In the genomic region with DNA sequence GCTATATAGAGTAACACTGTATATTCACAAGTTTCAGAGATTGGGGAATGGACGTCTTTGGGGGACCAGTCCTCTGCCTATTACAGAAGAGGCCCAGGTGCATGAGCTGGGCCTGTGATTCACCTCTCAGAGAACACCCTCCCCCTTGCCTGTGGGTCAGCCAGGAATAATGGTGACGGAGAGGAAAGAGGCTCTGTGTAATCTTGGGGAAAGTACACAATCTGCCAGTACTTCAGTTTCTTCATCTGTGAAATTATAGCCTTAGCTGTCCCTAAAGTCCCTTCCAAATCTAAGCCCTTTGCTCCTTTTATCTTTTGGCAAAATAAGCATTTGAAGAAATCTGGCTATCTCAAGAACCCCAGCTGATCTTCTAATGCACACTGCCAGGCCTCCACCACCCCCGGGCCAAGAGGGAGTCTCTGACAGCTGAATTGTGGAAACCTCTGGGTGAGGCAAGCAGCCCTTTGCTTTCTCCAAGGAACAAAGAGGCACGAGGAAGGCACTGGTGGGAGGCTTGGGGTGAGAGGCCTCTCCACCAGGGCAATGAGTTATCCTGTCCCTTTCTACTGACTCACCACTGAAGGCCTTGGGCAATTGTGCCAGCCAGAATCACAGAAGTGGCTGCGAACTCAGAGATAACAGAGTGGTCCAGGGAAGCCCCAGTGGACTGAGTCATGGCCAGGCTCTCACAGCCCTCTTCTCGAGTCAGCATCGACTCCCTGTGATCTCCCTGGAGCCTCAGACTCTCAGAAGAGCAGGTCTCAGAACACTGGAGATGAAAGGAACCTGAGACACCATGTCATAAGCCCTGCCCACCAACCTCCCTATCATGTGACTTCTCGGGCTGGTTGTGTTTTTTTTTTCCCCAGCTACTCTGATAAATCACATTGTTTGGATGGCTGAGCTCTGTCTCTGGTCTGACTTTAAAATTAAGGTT, we compare ENCODE assay signal across 8 cellular contexts. TPM values are rescaled to one million over a fixed set of nuclear protein-coding genes. Genes with fewer than 3 reads are reported as not detected.
DNase-seq lines count a peak whose midpoint lies in the region; ATAC-seq, FAIRE-seq and TF ChIP-seq lines count a peak whose summit lies in the region.

No MANE protein-coding gene starts in this region.

- H3K4me1 ChIP-seq in CD4-positive, CD25-positive, alpha-beta regulatory T cell (ENCODE audit: control insufficient read depth, insufficient read depth, low read length, poor library complexity, severe bottlenecking), result peaks cover 49% of the 10 kb centered on the region
- H3K4me1 ChIP-seq in HEK293 (ENCODE audit: control insufficient read depth, insufficient read depth, low read length) (no peaks in the 10 kb centered on the region), right atrium auricular region (peaks cover 0 to 46% of the 10 kb centered on the region in 2 donors)

- FAIRE-seq in RCC 7860 (lab: Jason Lieb, UNC), result peak; percentile 94

- no peaks in the 10 kb centered on the region for H3K27me3 Mint-ChIP-seq in CD4-positive, CD25-positive, alpha-beta regulatory T cell
- no peaks in the 10 kb centered on the region for H3K27me3 Mint-ChIP-seq in activated naive CD4-positive, alpha-beta T cell treated with anti-CD3 and anti-CD28 coated beads, Interleukin-2, amount 10 ng/mL, durations not matched to agents 7 days and 5 days

- H3K9me3 Mint-ChIP-seq in CD4-positive, CD25-positive, alpha-beta regulatory T cell, result peaks cover 0 to 1% (median 0%) of the 10 kb centered on the region in 7 donors
- no peaks in the 10 kb centered on the region for H3K9me3 Mint-ChIP-seq in activated naive CD4-positive, alpha-beta T cell treated with anti-CD3 and anti-CD28 coated beads, Interleukin-2, amount 10 ng/mL, durations not matched to agents 7 days and 5 days

- peak overlapping the region; percentile 83 for H3K27ac ChIP-seq in CD4-positive, CD25-positive, alpha-beta regulatory T cell (ENCODE audit: insufficient read depth, low read length, poor library complexity, severe bottlenecking)
- H3K27ac ChIP-seq in HEK293 (ENCODE audit: extremely low read depth, low read depth, low read length) (no peak overlapping the region; the same call in 1 of the 2 replicates), right atrium auricular region (peak overlapping the region; percentile 86 to 93)

- peak overlapping the region; percentile 12 for H3K4me3 ChIP-seq in CD4-positive, CD25-positive, alpha-beta regulatory T cell (ENCODE audit: low read depth, low read length)
- H3K4me3 ChIP-seq in HEK293 (ENCODE audit: low read depth, low read length), result no peak overlapping the region
- H3K4me3 ChIP-seq in right atrium auricular region, result no peak overlapping the region

- ATAC-seq in CD4-positive, CD25-positive, alpha-beta regulatory T cell (ENCODE audit: low read depth in 2 of 2), result peak; percentile 71 to 72
- no peak for ATAC-seq in HG03521 (IDR thresholded peaks at IDR 0.05; ENCODE audit: unreplicated experiment)

- H3K9me3 ChIP-seq in CD4-positive, CD25-positive, alpha-beta regulatory T cell (ENCODE audit: control insufficient read depth in 2 of 2, low read length in 2 of 2), result no peaks in the 10 kb centered on the region
- no peaks in the 10 kb centered on the region for H3K9me3 ChIP-seq in HEK293 (ENCODE audit: control insufficient read depth, insufficient read depth, low read depth, low read length)
- no peaks in the 10 kb centered on the region for H3K9me3 ChIP-seq in right atrium auricular region

- peak overlapping the region; percentile 90 to 99 (median 97) for H3K27ac Mint-ChIP-seq in CD4-positive, CD25-positive, alpha-beta regulatory T cell
- peak overlapping the region; percentile 98 for H3K27ac Mint-ChIP-seq in activated naive CD4-positive, alpha-beta T cell treated with anti-CD3 and anti-CD28 coated beads, Interleukin-2, amount 10 ng/mL, durations not matched to agents 7 days and 5 days

- POLR2A ChIA-PET in HEK293 (lab: Yijun Ruan, JAX), result interaction anchor here (0.7 to 1.1 kb wide), 2 partner anchors 17 to 39 kb away, joined by 3 to 5 read pairs; no protein-coding TSS in a partner anchor

- peak; percentile 54 to 88 (median 62) for DNase-seq in CD4-positive, CD25-positive, alpha-beta regulatory T cell
- DNase-seq in RCC 7860 (ENCODE audit: low spot score), result peak; percentile 99
- DNase-seq in activated naive CD4-positive, alpha-beta T cell treated with anti-CD3 and anti-CD28 coated beads, Interleukin-2, amount 10 ng/mL, durations not matched to agents 7 days and 5 days, result peak; percentile 80
- peak; percentile 90 for DNase-seq in right atrium auricular region (ENCODE audit: low spot score)
- DNase-seq in stimulated activated CD4-positive, alpha-beta T cell treated with anti-CD3 and anti-CD28 coated beads, Interleukin-15, amount 100 ng/mL, for 1 hour (ENCODE audit: low read depth in 1 of 2, low spot score in 1 of 2), result peak; percentile 16 to 42
- DNase-seq in cerebellar cortex (ENCODE audit: low spot score), result no peak

- TF ChIP-seq CTCF in HEK293 (tag by site-specific recombination; IDR thresholded peaks at IDR 0.05) (no peak), right atrium auricular region (IDR thresholded peaks at IDR 0.05) (no peak)

- no peaks in the 10 kb centered on the region for H3K27me3 ChIP-seq in CD4-positive, CD25-positive, alpha-beta regulatory T cell (ENCODE audit: control insufficient read depth, insufficient read depth, low read length)
- H3K27me3 ChIP-seq in right atrium auricular region, result no peaks in the 10 kb centered on the region

- H3K4me1 Mint-ChIP-seq in CD4-positive, CD25-positive, alpha-beta regulatory T cell, result peaks cover 19 to 56% (median 39%) of the 10 kb centered on the region in 4 donors
- H3K4me1 Mint-ChIP-seq in activated naive CD4-positive, alpha-beta T cell treated with anti-CD3 and anti-CD28 coated beads, Interleukin-2, amount 10 ng/mL, durations not matched to agents 7 days and 5 days, result peaks cover 63% of the 10 kb centered on the region

- peak overlapping the region; percentile 48 to 74 (median 66) for H3K4me3 Mint-ChIP-seq in CD4-positive, CD25-positive, alpha-beta regulatory T cell
- H3K4me3 Mint-ChIP-seq in activated naive CD4-positive, alpha-beta T cell treated with anti-CD3 and anti-CD28 coated beads, Interleukin-2, amount 10 ng/mL, durations not matched to agents 7 days and 5 days, result peak overlapping the region; percentile 29

- CTCF ChIA-PET in HEK293 (lab: Yijun Ruan, JAX), result interaction anchor here (0.9 to 4.3 kb wide), 2 partner anchors 9 to 593 kb away, joined by 3 to 16 read pairs; no protein-coding TSS in a partner anchor
- CTCF ChIA-PET in activated naive CD4-positive, alpha-beta T cell treated with anti-CD3 and anti-CD28 coated beads, Interleukin-2, amount 10 ng/mL, durations not matched to agents 7 days and 5 days (lab: Charles Lee), result interaction anchor here (0.8 to 4.8 kb wide), 6 partner anchors 9 to 42 kb away, joined by 3 to 15 read pairs (median 4); no protein-coding TSS in a partner anchor

- H3K36me3 ChIP-seq in CD4-positive, CD25-positive, alpha-beta regulatory T cell (ENCODE audit: control insufficient read depth, insufficient read depth, low read length), result no peaks in the 10 kb centered on the region
- H3K36me3 ChIP-seq in HEK293 (ENCODE audit: control insufficient read depth in 2 of 2, insufficient read depth in 1 of 2, low read length in 2 of 2) (no peaks in the 10 kb centered on the region), right atrium auricular region (no peaks in the 10 kb centered on the region)

- no peaks in the 10 kb centered on the region for H3K36me3 Mint-ChIP-seq in CD4-positive, CD25-positive, alpha-beta regulatory T cell
- peaks cover 3% of the 10 kb centered on the region for H3K36me3 Mint-ChIP-seq in activated naive CD4-positive, alpha-beta T cell treated with anti-CD3 and anti-CD28 coated beads, Interleukin-2, amount 10 ng/mL, durations not matched to agents 7 days and 5 days

TF ChIP-seq in HEK293, 187 proteins besides CTCF, POLR2A, EP300 and RAD21 (continues in another document):
- no peak for TF ChIP-seq ZNF366 (tag by site-specific recombination; conservative IDR thresholded peaks at IDR 0.05)
- TF ChIP-seq ZNF423 (tag by site-specific recombination; IDR thresholded peaks at IDR 0.05), result no peak
- peak; percentile 27; the same call in 1 of the 2 replicates for TF ChIP-seq ZFHX2 (tag by site-specific recombination; conservative IDR thresholded peaks at IDR 0.05)
- no peak for TF ChIP-seq ZSCAN23 (tag by site-specific recombination; IDR thresholded peaks at IDR 0.05)
- TF ChIP-seq ZFP3 (tag by site-specific recombination; IDR thresholded peaks at IDR 0.05; ENCODE audit: low read depth), result no peak
- TF ChIP-seq, protein P1, sequence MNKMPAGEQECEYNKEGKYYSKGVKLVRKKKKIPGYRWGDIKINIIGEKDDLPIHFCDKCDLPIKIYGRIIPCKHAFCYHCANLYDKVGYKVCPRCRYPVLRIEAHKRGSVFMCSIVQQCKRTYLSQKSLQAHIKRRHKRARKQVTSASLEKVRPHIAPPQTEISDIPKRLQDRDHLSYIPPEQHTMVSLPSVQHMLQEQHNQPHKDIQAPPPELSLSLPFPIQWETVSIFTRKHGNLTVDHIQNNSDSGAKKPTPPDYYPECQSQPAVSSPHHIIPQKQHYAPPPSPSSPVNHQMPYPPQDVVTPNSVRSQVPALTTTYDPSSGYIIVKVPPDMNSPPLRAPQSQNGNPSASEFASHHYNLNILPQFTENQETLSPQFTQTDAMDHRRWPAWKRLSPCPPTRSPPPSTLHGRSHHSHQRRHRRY (tag by site-specific recombination; IDR thresholded peaks at IDR 0.05), result no peak
- TF ChIP-seq, protein P2, sequence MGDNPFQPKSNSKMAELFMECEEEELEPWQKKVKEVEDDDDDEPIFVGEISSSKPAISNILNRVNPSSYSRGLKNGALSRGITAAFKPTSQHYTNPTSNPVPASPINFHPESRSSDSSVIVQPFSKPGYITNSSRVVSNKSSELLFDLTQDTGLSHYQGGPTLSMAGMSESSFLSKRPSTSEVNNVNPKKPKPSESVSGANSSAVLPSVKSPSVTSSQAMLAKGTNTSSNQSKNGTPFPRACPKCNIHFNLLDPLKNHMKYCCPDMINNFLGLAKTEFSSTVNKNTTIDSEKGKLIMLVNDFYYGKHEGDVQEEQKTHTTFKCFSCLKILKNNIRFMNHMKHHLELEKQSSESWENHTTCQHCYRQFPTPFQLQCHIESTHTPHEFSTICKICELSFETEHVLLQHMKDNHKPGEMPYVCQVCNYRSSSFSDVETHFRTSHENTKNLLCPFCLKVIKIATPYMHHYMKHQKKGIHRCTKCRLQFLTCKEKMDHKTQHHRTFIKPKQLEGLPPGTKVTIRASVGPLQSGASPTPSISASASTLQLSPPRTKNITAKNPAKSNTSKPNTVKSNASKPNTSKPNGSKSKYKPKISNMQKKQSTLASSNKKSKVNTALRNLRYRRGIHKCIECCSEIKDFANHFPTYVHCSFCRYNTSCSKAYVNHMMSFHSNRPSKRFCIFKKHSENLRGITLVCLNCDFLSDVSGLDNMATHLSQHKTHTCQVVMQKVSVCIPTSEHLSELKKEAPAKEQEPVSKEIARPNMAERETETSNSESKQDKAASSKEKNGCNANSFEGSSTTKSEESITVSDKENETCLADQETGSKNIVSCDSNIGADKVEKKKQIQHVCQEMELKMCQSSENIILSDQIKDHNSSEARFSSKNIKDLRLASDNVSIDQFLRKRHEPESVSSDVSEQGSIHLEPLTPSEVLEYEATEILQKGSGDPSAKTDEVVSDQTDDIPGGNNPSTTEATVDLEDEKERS (tag by site-specific recombination; IDR thresholded peaks at IDR 0.05), result no peak

RNA-seq across cellular contexts. Expression of a gene that starts 31.8 kb away (rescaled TPM):
- total RNA-seq in CD4-positive, CD25-positive, alpha-beta regulatory T cell, result 1,080 TPM
- 10 to 100 TPM; 48.7 to 71.3 (median 57.9) TPM for polyA plus RNA-seq in CD4-positive, CD25-positive, alpha-beta regulatory T cell
- 10 to 100 TPM; 43.8 to 44.3 TPM for total RNA-seq in right atrium auricular region

Comparison
In these comparisons a context has a peak if more than half of its experiments do, and no peak if none do; other contexts are left out.
1. RNA of a gene that starts 31.8 kb away (total RNA-seq): 1,080 TPM in CD4-positive, CD25-positive, alpha-beta regulatory T cell (single experiment); 43.8 to 44.3 TPM in right atrium auricular region; every median in the first group is over 10 times any median in the second.